Comparison of ENCODE assay signal across 3 cellular contexts in genomic region chr20:56715902-56716519, GRCh38.
A peak's percentile ranks its signal among the peaks of the same experiment; 100 is the strongest.
TF ChIP-seq lines count a peak whose summit lies in the region.

No MANE protein-coding gene starts in this region.

TF ChIP-seq in HepG2, 621 proteins besides CTCF, POLR2A, EP300 and RAD21:
- TF ChIP-seq U2AF2 (IDR thresholded peaks at IDR 0.05; ENCODE audit: low read depth, low read length) = 0 out of 2 replicates have a peak, but pooled peaks have one; percentile 23
- no peak for TF ChIP-seq SMAD1 (CRISPR knock-in tag; IDR thresholded peaks at IDR 0.05; ENCODE audit: borderline replicate concordance, low read depth)

TF ChIP-seq in WTC11, 78 proteins besides CTCF, POLR2A, EP300 and RAD21:
- TF ChIP-seq PREB (CRISPR knock-in tag; IDR thresholded peaks at IDR 0.05; ENCODE audit: borderline replicate concordance) (no peak), ZNF219 (CRISPR knock-in tag; IDR thresholded peaks at IDR 0.05; ENCODE audit: borderline replicate concordance) (no peak), ZNF512 (CRISPR knock-in tag; IDR thresholded peaks at IDR 0.05; ENCODE audit: borderline replicate concordance) (peak; percentile 98)
TF ChIP-seq in WTC11: peak in this region for 1.

TF ChIP-seq in H1, 55 proteins besides CTCF, POLR2A, EP300 and RAD21:
- TF ChIP-seq CHD1 (IDR thresholded peaks at IDR 0.05; ENCODE audit: low read depth, low read length) (no peak), JUND (IDR thresholded peaks at IDR 0.05; ENCODE audit: low read length) (no peak), SP4 (IDR thresholded peaks at IDR 0.05; ENCODE audit: low read length) (no peak), TCF12 (IDR thresholded peaks at IDR 0.05; ENCODE audit: low read depth, low read length) (no peak), BRCA1 (IDR thresholded peaks at IDR 0.05; ENCODE audit: low read depth, low read length) (no peak), TAF1 (IDR thresholded peaks at IDR 0.05; ENCODE audit: low read depth, low read length) (no peak), HDAC2 (IDR thresholded peaks at IDR 0.05; ENCODE audit: borderline replicate concordance in 1 of 2, low read depth in 2 of 2, low read length in 2 of 2) (no peak), SRF (IDR thresholded peaks at IDR 0.05; ENCODE audit: low read depth, low read length) (no peak), CBX5 (IDR thresholded peaks at IDR 0.05; ENCODE audit: low read depth, low read length) (no peak), TEAD4 (IDR thresholded peaks at IDR 0.05; ENCODE audit: low read depth, low read length) (no peak), PHF8 (conservative IDR thresholded peaks at IDR 0.05; ENCODE audit: low read depth, low read length) (no peak), SIRT6 (IDR thresholded peaks at IDR 0.05; ENCODE audit: low read length) (no peak), SUZ12 (IDR thresholded peaks at IDR 0.05; ENCODE audit: low read length) (no peak)
